1 cellular context compared by ENCODE assay signal in genomic region chr12:106238146-106238545, GRCh38.
TF ChIP-seq lines count a peak whose summit lies in the region.

No MANE protein-coding gene starts in this region.

TF ChIP-seq in SK-N-SH, 30 proteins besides CTCF, POLR2A, EP300 and RAD21:
- TF ChIP-seq, protein P1, sequence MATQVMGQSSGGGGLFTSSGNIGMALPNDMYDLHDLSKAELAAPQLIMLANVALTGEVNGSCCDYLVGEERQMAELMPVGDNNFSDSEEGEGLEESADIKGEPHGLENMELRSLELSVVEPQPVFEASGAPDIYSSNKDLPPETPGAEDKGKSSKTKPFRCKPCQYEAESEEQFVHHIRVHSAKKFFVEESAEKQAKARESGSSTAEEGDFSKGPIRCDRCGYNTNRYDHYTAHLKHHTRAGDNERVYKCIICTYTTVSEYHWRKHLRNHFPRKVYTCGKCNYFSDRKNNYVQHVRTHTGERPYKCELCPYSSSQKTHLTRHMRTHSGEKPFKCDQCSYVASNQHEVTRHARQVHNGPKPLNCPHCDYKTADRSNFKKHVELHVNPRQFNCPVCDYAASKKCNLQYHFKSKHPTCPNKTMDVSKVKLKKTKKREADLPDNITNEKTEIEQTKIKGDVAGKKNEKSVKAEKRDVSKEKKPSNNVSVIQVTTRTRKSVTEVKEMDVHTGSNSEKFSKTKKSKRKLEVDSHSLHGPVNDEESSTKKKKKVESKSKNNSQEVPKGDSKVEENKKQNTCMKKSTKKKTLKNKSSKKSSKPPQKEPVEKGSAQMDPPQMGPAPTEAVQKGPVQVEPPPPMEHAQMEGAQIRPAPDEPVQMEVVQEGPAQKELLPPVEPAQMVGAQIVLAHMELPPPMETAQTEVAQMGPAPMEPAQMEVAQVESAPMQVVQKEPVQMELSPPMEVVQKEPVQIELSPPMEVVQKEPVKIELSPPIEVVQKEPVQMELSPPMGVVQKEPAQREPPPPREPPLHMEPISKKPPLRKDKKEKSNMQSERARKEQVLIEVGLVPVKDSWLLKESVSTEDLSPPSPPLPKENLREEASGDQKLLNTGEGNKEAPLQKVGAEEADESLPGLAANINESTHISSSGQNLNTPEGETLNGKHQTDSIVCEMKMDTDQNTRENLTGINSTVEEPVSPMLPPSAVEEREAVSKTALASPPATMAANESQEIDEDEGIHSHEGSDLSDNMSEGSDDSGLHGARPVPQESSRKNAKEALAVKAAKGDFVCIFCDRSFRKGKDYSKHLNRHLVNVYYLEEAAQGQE (IDR thresholded peaks at IDR 0.05; ENCODE audit: low read depth, low read length): no peak
- TF ChIP-seq MXI1 (IDR thresholded peaks at IDR 0.05; ENCODE audit: low read depth, low read length) (no peak), EZH2phosphoT487 (IDR thresholded peaks at IDR 0.05; ENCODE audit: borderline replicate concordance, low read depth) (no peak), CHD2 (IDR thresholded peaks at IDR 0.05; ENCODE audit: low read length, partially characterized antibody) (no peak), ELF1 (IDR thresholded peaks at IDR 0.05) (no peak), SMC3 (IDR thresholded peaks at IDR 0.05; ENCODE audit: low read depth, low read length) (no peak), GATA2 (CRISPR knock-in tag; IDR thresholded peaks at IDR 0.05) (no peak), TAF1 (IDR thresholded peaks at IDR 0.05; ENCODE audit: borderline replicate concordance, low read depth, low read length) (no peak), FOXM1 (IDR thresholded peaks at IDR 0.05; ENCODE audit: low read depth) (no peak), JUND (IDR thresholded peaks at IDR 0.05) (no peak)
- TF ChIP-seq, protein P2, sequence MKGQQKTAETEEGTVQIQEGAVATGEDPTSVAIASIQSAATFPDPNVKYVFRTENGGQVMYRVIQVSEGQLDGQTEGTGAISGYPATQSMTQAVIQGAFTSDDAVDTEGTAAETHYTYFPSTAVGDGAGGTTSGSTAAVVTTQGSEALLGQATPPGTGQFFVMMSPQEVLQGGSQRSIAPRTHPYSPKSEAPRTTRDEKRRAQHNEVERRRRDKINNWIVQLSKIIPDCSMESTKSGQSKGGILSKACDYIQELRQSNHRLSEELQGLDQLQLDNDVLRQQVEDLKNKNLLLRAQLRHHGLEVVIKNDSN (IDR thresholded peaks at IDR 0.05; ENCODE audit: borderline replicate concordance, low read depth): no peak
TF ChIP-seq in SK-N-SH: peak in this region for 0.
